1 cellular context compared by ENCODE assay signal in the genomic region with DNA sequence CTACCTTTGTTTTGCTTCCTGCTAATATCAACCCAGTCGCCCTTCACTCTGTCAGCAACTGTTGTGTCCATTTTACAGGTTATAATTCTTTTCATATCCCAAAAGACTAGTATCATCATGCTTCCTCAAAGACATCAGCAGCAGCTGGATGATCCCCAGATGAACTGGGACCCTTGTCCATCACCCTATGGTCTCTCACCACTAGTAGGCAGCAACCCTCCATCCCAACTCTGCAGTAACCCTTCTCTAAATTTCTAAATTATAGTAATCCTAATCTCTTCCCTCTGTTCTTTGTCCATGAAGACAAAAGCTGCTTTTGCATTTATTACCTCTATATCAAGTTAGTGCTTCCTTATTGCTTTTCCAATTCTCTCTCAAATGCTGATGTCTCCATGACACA.
TF ChIP-seq lines count a peak whose summit lies in the region.

No MANE protein-coding gene starts in this region.

TF ChIP-seq in WTC11, 78 proteins besides CTCF, POLR2A, EP300 and RAD21 (continued from another document):
- TF ChIP-seq, protein P1, sequence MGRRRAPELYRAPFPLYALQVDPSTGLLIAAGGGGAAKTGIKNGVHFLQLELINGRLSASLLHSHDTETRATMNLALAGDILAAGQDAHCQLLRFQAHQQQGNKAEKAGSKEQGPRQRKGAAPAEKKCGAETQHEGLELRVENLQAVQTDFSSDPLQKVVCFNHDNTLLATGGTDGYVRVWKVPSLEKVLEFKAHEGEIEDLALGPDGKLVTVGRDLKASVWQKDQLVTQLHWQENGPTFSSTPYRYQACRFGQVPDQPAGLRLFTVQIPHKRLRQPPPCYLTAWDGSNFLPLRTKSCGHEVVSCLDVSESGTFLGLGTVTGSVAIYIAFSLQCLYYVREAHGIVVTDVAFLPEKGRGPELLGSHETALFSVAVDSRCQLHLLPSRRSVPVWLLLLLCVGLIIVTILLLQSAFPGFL (CRISPR knock-in tag; IDR thresholded peaks at IDR 0.05; ENCODE audit: borderline replicate concordance): no peak
TF ChIP-seq in WTC11: peak in this region for 0.
